In genomic region chr13:106565127-106565775, GRCh38 we compare ENCODE assay signal across 9 cellular contexts. TPM values are rescaled to one million over a fixed set of nuclear protein-coding genes. Genes with fewer than 3 reads are reported as not detected.
DNase-seq lines count a peak whose midpoint lies in the region; ATAC-seq and TF ChIP-seq lines count a peak whose summit lies in the region.
"Had no signal": no experiment of that assay in that cellular context is flagged by ENCODE, and none has a peak within 500 bp of the region (broad histone marks: within the 10 kb centered on the region; RNA-seq: fewer than 3 reads in every experiment).

No MANE protein-coding gene starts in this region.

- H3K4me3 ChIP-seq in CD4-positive, alpha-beta memory T cell (ENCODE audit: low read length in 2 of 2), result peak overlapping the region in 1 of 2 donors; percentile 10
- no peak overlapping the region for H3K4me3 ChIP-seq in KMS-11 (IDR thresholded peaks at IDR 0.05; ENCODE audit: insufficient read depth, low read depth, low read length)
- peak overlapping the region in 2 of 3 experiments; percentile 86 to 91 for H3K4me3 ChIP-seq in mammary epithelial cell (replicated peaks in 1 of 3; ENCODE audit: insufficient read depth in 1 of 3, low read depth in 2 of 3, low read length in 3 of 3)
- H3K4me3 ChIP-seq in neural progenitor cell, result peak overlapping the region; percentile 79

- H3K36me3 ChIP-seq in CD4-positive, alpha-beta memory T cell (ENCODE audit: insufficient read depth, low read length), result no peaks in the 10 kb centered on the region
- no peaks in the 10 kb centered on the region for H3K36me3 ChIP-seq in KMS-11 (ENCODE audit: insufficient read depth)
- H3K36me3 ChIP-seq in mammary epithelial cell (ENCODE audit: insufficient read depth, low read length), result no peaks in the 10 kb centered on the region
- H3K36me3 ChIP-seq in neural progenitor cell, result no peaks in the 10 kb centered on the region

- H3K4me1 ChIP-seq in CD4-positive, alpha-beta memory T cell (ENCODE audit: insufficient read depth, low read length), result peaks cover 82% of the 10 kb centered on the region
- H3K4me1 ChIP-seq in KMS-11 (ENCODE audit: low read depth, poor library complexity, severe bottlenecking) (peaks cover 58% of the 10 kb centered on the region), mammary epithelial cell (ENCODE audit: insufficient read depth, low read length) (peaks cover 34% of the 10 kb centered on the region), neural progenitor cell (peaks cover 72% of the 10 kb centered on the region)

- 50% methylated on average over 4 of the region's 4 CpGs for WGBS in mammary epithelial cell (ENCODE audit: low coverage, missing lambda C conversion rate)

- H3K4me3 Mint-ChIP-seq in CD4-positive, alpha-beta memory T cell, result peak overlapping the region; percentile 94 to 100 (median 98)
- H3K4me3 Mint-ChIP-seq in neural progenitor cell, result peak overlapping the region; percentile 99

- H3K79me2 ChIP-seq in KMS-11 (ENCODE audit: insufficient read depth, low read depth), result peaks cover 68% of the 10 kb centered on the region
- H3K79me2 ChIP-seq in mammary epithelial cell (ENCODE audit: insufficient read depth, low read length), result peaks cover 86% of the 10 kb centered on the region
- H3K79me2 ChIP-seq in neural progenitor cell (ENCODE audit: low read depth), result peaks cover 96% of the 10 kb centered on the region

- no peaks in the 10 kb centered on the region for H3K27me3 ChIP-seq in CD4-positive, alpha-beta memory T cell (ENCODE audit: insufficient read depth, low read length)
- H3K27me3 ChIP-seq in KMS-11 (ENCODE audit: insufficient read depth, low read depth), result no peaks in the 10 kb centered on the region
- no peaks in the 10 kb centered on the region for H3K27me3 ChIP-seq in mammary epithelial cell (ENCODE audit: insufficient read depth, low read length)
- no peaks in the 10 kb centered on the region for H3K27me3 ChIP-seq in neural progenitor cell

- CTCF ChIA-PET in CD4-positive, alpha-beta memory T cell (lab: Charles Lee; ENCODE audit: partially characterized antibody), result interaction anchor here (0.7 to 6.1 kb wide), 3 partner anchors 8 to 55 kb away, joined by 3 to 46 read pairs (median 4); partner anchors contain the start of gene EFNB2
- CTCF ChIA-PET in mammary epithelial cell (lab: Charles Lee; ENCODE audit: low non-redundant PET), result interaction anchor here (0.6 kb wide), 1 partner anchor 30 kb away, joined by 4 read pairs; the partner anchor contains the start of gene EFNB2

- H4K20me1 ChIP-seq in KMS-11 (ENCODE audit: insufficient read depth) (peaks cover 59% of the 10 kb centered on the region), mammary epithelial cell (ENCODE audit: insufficient read depth, low read length) (peaks cover 38% of the 10 kb centered on the region), neural progenitor cell (ENCODE audit: low read depth) (peaks cover 69% of the 10 kb centered on the region)

- H3K9ac ChIP-seq in KMS-11 (0 out of 2 replicates have a peak overlapping the region, but pooled peaks have one; percentile 88), mammary epithelial cell (ENCODE audit: insufficient read depth, low read length) (no peak overlapping the region), neural progenitor cell (no peak overlapping the region)

- BruUV-seq in mammary epithelial cell (replicated peaks; lab: Mats Ljungman, UMichigan), result no TSS peak

- peaks cover 59 to 83% (median 71%) of the 10 kb centered on the region in 4 donors for H3K4me1 Mint-ChIP-seq in CD4-positive, alpha-beta memory T cell
- H3K4me1 Mint-ChIP-seq in neural progenitor cell, result peaks cover 43% of the 10 kb centered on the region

- no peaks in the 10 kb centered on the region for H3K9me3 Mint-ChIP-seq in CD4-positive, alpha-beta memory T cell
- peaks cover 14% of the 10 kb centered on the region for H3K9me3 Mint-ChIP-seq in neural progenitor cell

- H3K9me3 ChIP-seq in CD4-positive, alpha-beta memory T cell (ENCODE audit: control insufficient read depth in 1 of 2, low read length in 2 of 2), result no peaks in the 10 kb centered on the region
- H3K9me3 ChIP-seq in mammary epithelial cell (replicated peaks; ENCODE audit: insufficient read depth, low read length) (no peaks in the 10 kb centered on the region), neural progenitor cell (ENCODE audit: low read depth) (no peaks in the 10 kb centered on the region)

- no peak for DNase-seq in CD4-positive, alpha-beta memory T cell
- DNase-seq in mammary epithelial cell (no peak), neural progenitor cell (ENCODE audit: low spot score) (peak; percentile 28), HCEC 1CT (no peak), 8988T (no peak)

- TF ChIP-seq CTCF in KMS-11 (conservative IDR thresholded peaks at IDR 0.05; ENCODE audit: low read depth, low read length) (no peak), mammary epithelial cell (conservative IDR thresholded peaks at IDR 0.05 in 1 of 2, IDR thresholded peaks at IDR 0.05 in 1 of 2; ENCODE audit: extremely low read depth in 1 of 2, insufficient read depth in 1 of 2, low read depth in 1 of 2, low read length in 2 of 2) (no peak), neural progenitor cell (IDR thresholded peaks at IDR 0.05) (no peak)

- in situ Hi-C loops in mammary epithelial cell (cut with MboI; ENCODE audit: low sequenced_read_pairs in 2 of 2), result loop anchor here (10.0 kb wide), 1 partner anchor 50 kb away; no protein-coding TSS in a partner anchor

- intact Hi-C loops in CD4-positive, alpha-beta memory T cell (cut with micrococcal nuclease), result loop anchor here (5.0 kb wide), 1 partner anchor 1428 kb away; no protein-coding TSS in a partner anchor
- intact Hi-C loops in mammary epithelial cell (cut with micrococcal nuclease), result loop anchor here (10.0 kb wide), 1 partner anchor 350 kb away; no protein-coding TSS in a partner anchor

- ATAC-seq in HG03280 (IDR thresholded peaks at IDR 0.05; ENCODE audit: unreplicated experiment) (no peak), HG02852 (IDR thresholded peaks at IDR 0.05; ENCODE audit: unreplicated experiment) (no peak)
- ATAC-seq: esophagus mucosa had no signal

- peaks cover 0 to 24% of the 10 kb centered on the region in 2 donors for H3K36me3 Mint-ChIP-seq in CD4-positive, alpha-beta memory T cell
- H3K36me3 Mint-ChIP-seq in neural progenitor cell, result peaks cover 24% of the 10 kb centered on the region

- POLR2A ChIA-PET in CD4-positive, alpha-beta memory T cell (lab: Charles Lee; ENCODE audit: partially characterized antibody), result interaction anchor here (1.2 to 5.6 kb wide), 4 partner anchors 8 to 30 kb away, joined by 3 to 61 read pairs (median 3); partner anchors contain the start of gene EFNB2

- peaks cover 41% of the 10 kb centered on the region for H3F3A ChIP-seq in neural progenitor cell (ENCODE audit: low read depth)

- no peak overlapping the region for H2AFZ ChIP-seq in KMS-11 (ENCODE audit: low read depth)
- no peak overlapping the region for H2AFZ ChIP-seq in mammary epithelial cell (ENCODE audit: low read depth, low read length)
- H2AFZ ChIP-seq in neural progenitor cell (replicated peaks), result no peak overlapping the region

- peak overlapping the region; percentile 86 for H3K4me2 ChIP-seq in KMS-11
- peak overlapping the region; percentile 88 for H3K4me2 ChIP-seq in mammary epithelial cell (ENCODE audit: insufficient read depth, low read depth, low read length)
- H3K4me2 ChIP-seq in neural progenitor cell, result peak overlapping the region; percentile 99

- H3K27ac Mint-ChIP-seq in CD4-positive, alpha-beta memory T cell, result peak overlapping the region; percentile 52 to 95 (median 78)
- no peak overlapping the region for H3K27ac Mint-ChIP-seq in neural progenitor cell

- H3K27me3 Mint-ChIP-seq in CD4-positive, alpha-beta memory T cell, result no peaks in the 10 kb centered on the region
- peaks cover 3% of the 10 kb centered on the region for H3K27me3 Mint-ChIP-seq in neural progenitor cell (ENCODE audit: insufficient read depth, low read depth)

- H3K27ac ChIP-seq in CD4-positive, alpha-beta memory T cell (ENCODE audit: low read depth, low read length), result peak overlapping the region; percentile 95
- H3K27ac ChIP-seq in KMS-11 (no peak overlapping the region), mammary epithelial cell (ENCODE audit: insufficient read depth, low read depth, low read length) (no peak overlapping the region), neural progenitor cell (no peak overlapping the region)

- dilution Hi-C loops in mammary epithelial cell (cut with HindIII; ENCODE audit: low sequenced_read_pairs), result no loop called here

RNA-seq across cellular contexts. Expression of gene ARGLU1, which starts 2.7 kb away (rescaled TPM):
- total RNA-seq in CD4-positive, alpha-beta memory T cell, result 100 to 1,000 TPM; 229 to 252 TPM
- polyA plus RNA-seq in CD4-positive, alpha-beta memory T cell, result 10 to 100 TPM; 35.4 to 37.7 TPM
- total RNA-seq in mammary epithelial cell, result 10 to 100 TPM; 37.8 to 84.0 TPM
- 21.3 TPM for polyA plus RNA-seq in mammary epithelial cell
- 2.6 TPM for polyA minus RNA-seq in mammary epithelial cell
- total RNA-seq in neural progenitor cell (ENCODE audit: low replicate concordance), result 371 and 467 TPM in 2 replicates

RNA-seq across cellular contexts. Expression of gene EFNB2, which starts 29.8 kb away (rescaled TPM):
- under 1 TPM; 0.25 to 0.38 TPM for total RNA-seq in CD4-positive, alpha-beta memory T cell
- under 1 TPM in 1 of 2 donors, not detected in 1; 0.05 TPM for polyA plus RNA-seq in CD4-positive, alpha-beta memory T cell
- total RNA-seq in mammary epithelial cell (10 to 100 TPM; 37.1 to 51.8 TPM), neural progenitor cell (ENCODE audit: low replicate concordance) (88.7 and 101 TPM in 2 replicates)
- polyA plus RNA-seq in mammary epithelial cell, result 32.5 TPM
- polyA minus RNA-seq in mammary epithelial cell, result 50.8 TPM

Comparison
In these comparisons a context has a peak if more than half of its experiments do, and no peak if none do; other contexts are left out.
1. RNA of gene EFNB2, which starts 29.8 kb away (total RNA-seq): 88.7 to 101 TPM in neural progenitor cell and 37.1 to 51.8 TPM in mammary epithelial cell; 0.25 to 0.38 TPM in CD4-positive, alpha-beta memory T cell; every median in the first group is over 10 times any median in the second.
2. Peak in every context shown above with its lines, with median percentiles within 50 percentile points of each other: H3K4me2 ChIP-seq.